Comparison of ENCODE assay signal across 34 cellular contexts in genomic region chr5:179234563-179235135, GRCh38.
DNase-seq lines count a peak whose midpoint lies in the region; ATAC-seq and TF ChIP-seq lines count a peak whose summit lies in the region.
"Had no signal": no experiment of that assay in that cellular context is flagged by ENCODE, and none has a peak within 500 bp of the region (broad histone marks: within the 10 kb centered on the region; RNA-seq: fewer than 3 reads in every experiment).

No MANE protein-coding gene starts in this region.

- no peak overlapping the region for H3K4me3 ChIP-seq in HEK293 (ENCODE audit: low read depth, low read length)
- H3K4me3 ChIP-seq in sigmoid colon = no peak overlapping the region
- H3K4me3 ChIP-seq: body of pancreas, dorsolateral prefrontal cortex, esophagus squamous epithelium, heart left ventricle, K562, lung, mucosa of descending colon had no signal

- H3K4me1 ChIP-seq in HEK293 (ENCODE audit: control insufficient read depth, insufficient read depth, low read length) = no peaks in the 10 kb centered on the region
- no peaks in the 10 kb centered on the region for H3K4me1 ChIP-seq in sigmoid colon
- H3K4me1 ChIP-seq: body of pancreas, esophagus squamous epithelium, foreskin keratinocyte, heart left ventricle had no signal

- no peaks in the 10 kb centered on the region for H3K27me3 Mint-ChIP-seq in activated CD8-positive, alpha-beta memory T cell treated with anti-CD3 and anti-CD28 coated beads, Interleukin-2, amount 10 ng/mL, durations not matched to agents 7 days and 5 days
- H3K27me3 Mint-ChIP-seq: activated CD4-positive, alpha-beta T cell treated with anti-CD3 and anti-CD28 coated beads, Interleukin-2, amount 10 ng/mL, durations not matched to agents 24 days and 14 days had no signal

- H3K36me3 Mint-ChIP-seq in activated CD8-positive, alpha-beta memory T cell treated with anti-CD3 and anti-CD28 coated beads, Interleukin-2, amount 10 ng/mL, durations not matched to agents 7 days and 5 days = no peaks in the 10 kb centered on the region
- H3K36me3 Mint-ChIP-seq: natural killer cell, T-cell had no signal

- POLR2A ChIA-PET in HEK293 (lab: Yijun Ruan, JAX) = no interaction called here

- intact Hi-C loops in sigmoid colon (cut with DNase I) = no loop called here

- TF ChIP-seq CTCF in HEK293 (tag by site-specific recombination; IDR thresholded peaks at IDR 0.05) = no peak
- no peak for TF ChIP-seq CTCF in sigmoid colon (IDR thresholded peaks at IDR 0.05)

- CTCF ChIA-PET in activated CD8-positive, alpha-beta memory T cell treated with anti-CD3 and anti-CD28 coated beads, Interleukin-2, amount 10 ng/mL, durations not matched to agents 7 days and 5 days (lab: Charles Lee) = no interaction called here
- CTCF ChIA-PET in HEK293 (lab: Yijun Ruan, JAX) = interaction anchor here (0.5 to 0.7 kb wide), 2 partner anchors 8 to 106 kb away, joined by 3 read pairs; no protein-coding TSS in a partner anchor

- H3K9me3 ChIP-seq in HEK293 (ENCODE audit: control insufficient read depth, insufficient read depth, low read depth, low read length) = no peaks in the 10 kb centered on the region
- no peaks in the 10 kb centered on the region for H3K9me3 ChIP-seq in sigmoid colon
- H3K9me3 ChIP-seq: body of pancreas, esophagus squamous epithelium had no signal

- no peak overlapping the region for H3K27ac Mint-ChIP-seq in activated CD8-positive, alpha-beta memory T cell treated with anti-CD3 and anti-CD28 coated beads, Interleukin-2, amount 10 ng/mL, durations not matched to agents 7 days and 5 days
- H3K27ac Mint-ChIP-seq: activated CD4-positive, alpha-beta T cell treated with anti-CD3 and anti-CD28 coated beads, Interleukin-2, amount 10 ng/mL, durations not matched to agents 24 days and 14 days; activated T-cell treated with anti-CD3 and anti-CD28 coated beads, Interleukin-2, amount 50 U/mL, for 72 hours; natural killer cell; T-cell had no signal

- TF ChIP-seq EP300 in sigmoid colon (IDR thresholded peaks at IDR 0.05) = no peak

- H3K36me3 ChIP-seq in HEK293 (ENCODE audit: control insufficient read depth in 2 of 2, insufficient read depth in 1 of 2, low read length in 2 of 2) (no peaks in the 10 kb centered on the region), sigmoid colon (no peaks in the 10 kb centered on the region)
- H3K36me3 ChIP-seq: esophagus squamous epithelium, heart left ventricle, WERI-Rb-1 had no signal

- H3K4me3 Mint-ChIP-seq in activated CD8-positive, alpha-beta memory T cell treated with anti-CD3 and anti-CD28 coated beads, Interleukin-2, amount 10 ng/mL, durations not matched to agents 7 days and 5 days = no peak overlapping the region
- H3K4me3 Mint-ChIP-seq: activated CD4-positive, alpha-beta T cell treated with anti-CD3 and anti-CD28 coated beads, Interleukin-2, amount 10 ng/mL, durations not matched to agents 24 days and 14 days; activated T-cell treated with anti-CD3 and anti-CD28 coated beads, Interleukin-2, amount 50 U/mL, for 72 hours; natural killer cell; T-cell had no signal

- H3K27me3 ChIP-seq in sigmoid colon = no peaks in the 10 kb centered on the region
- H3K27me3 ChIP-seq: body of pancreas, esophagus squamous epithelium, foreskin keratinocyte had no signal

- 81 to 91% methylated on average over 12 of the region's 12 CpGs for WGBS in sigmoid colon, 2 donors

- no peaks in the 10 kb centered on the region for H3K4me1 Mint-ChIP-seq in activated CD8-positive, alpha-beta memory T cell treated with anti-CD3 and anti-CD28 coated beads, Interleukin-2, amount 10 ng/mL, durations not matched to agents 7 days and 5 days
- H3K4me1 Mint-ChIP-seq: activated CD4-positive, alpha-beta T cell treated with anti-CD3 and anti-CD28 coated beads, Interleukin-2, amount 10 ng/mL, durations not matched to agents 24 days and 14 days; natural killer cell; T-cell had no signal

- H3K9me3 Mint-ChIP-seq in activated CD8-positive, alpha-beta memory T cell treated with anti-CD3 and anti-CD28 coated beads, Interleukin-2, amount 10 ng/mL, durations not matched to agents 7 days and 5 days (ENCODE audit: low read depth) = no peaks in the 10 kb centered on the region
- H3K9me3 Mint-ChIP-seq: activated T-cell treated with anti-CD3 and anti-CD28 coated beads, Interleukin-2, amount 50 U/mL, for 72 hours; natural killer cell had no signal

- DNase-seq in activated CD8-positive, alpha-beta memory T cell treated with anti-CD3 and anti-CD28 coated beads, Interleukin-2, amount 50 U/mL, for 48 hours = peak; percentile 32
- no peak for DNase-seq in activated CD8-positive, alpha-beta memory T cell treated with anti-CD3 and anti-CD28 coated beads, Interleukin-2, amount 10 ng/mL, durations not matched to agents 7 days and 5 days
- DNase-seq in left lobe of liver (ENCODE audit: low spot score) (peak; percentile 33), sigmoid colon (peak; percentile 57), NCI-H1436 (lab: John Stamatoyannopoulos, UW) (no peak)
- DNase-seq: activated CD4-positive, alpha-beta T cell treated with anti-CD3 and anti-CD28 coated beads, Interleukin-2, amount 10 ng/mL, durations not matched to agents 24 days and 14 days; activated naive CD4-positive, alpha-beta T cell treated with anti-CD3 and anti-CD28 coated beads, Interleukin-2, amount 50 U/mL, for 16 hours; activated T-cell treated with anti-CD3 and anti-CD28 coated beads, Interleukin-2, amount 50 U/mL, for 72 hours; cerebellar nuclear complex; COR-L47; DMS79 treated with DMSO at 0.1 percent for 48 hours; esophagus squamous epithelium; foreskin keratinocyte; GDM1; GOT3; natural killer cell; NCI-H1048; NCI-H1694; NCI-H446; NCI-H748 treated with DMSO at 0.1 percent for 48 hours; retina; trophoblast cell; WERI-Rb-1 had no signal

- no peak for ATAC-seq in activated CD8-positive, alpha-beta memory T cell treated with anti-CD3 and anti-CD28 coated beads, Interleukin-2, amount 10 ng/mL, durations not matched to agents 7 days and 5 days
- ATAC-seq in left lobe of liver = no peak
- ATAC-seq in GM19395 (IDR thresholded peaks at IDR 0.05; ENCODE audit: unreplicated experiment) = no peak
- no peak for ATAC-seq in GM18907 (IDR thresholded peaks at IDR 0.05; ENCODE audit: unreplicated experiment)
- ATAC-seq: activated T-cell treated with anti-CD3 and anti-CD28 coated beads, Interleukin-2, amount 50 U/mL, for 72 hours; body of pancreas; foreskin keratinocyte; heart left ventricle; K562; mucosa of descending colon; natural killer cell; T-cell had no signal

- TF ChIP-seq POLR2A in sigmoid colon (IDR thresholded peaks at IDR 0.05) = no peak

- H3K27ac ChIP-seq in HEK293 (ENCODE audit: extremely low read depth, low read depth, low read length) (no peak overlapping the region), sigmoid colon (no peak overlapping the region)
- H3K27ac ChIP-seq: body of pancreas, C4-2B, dorsolateral prefrontal cortex, esophagus squamous epithelium, foreskin keratinocyte, heart left ventricle, WERI-Rb-1 had no signal

TF ChIP-seq in HEK293, 187 proteins besides CTCF, POLR2A, EP300 and RAD21 (continues in another document):
- no peak for TF ChIP-seq ZNF114 (tag by site-specific recombination; IDR thresholded peaks at IDR 0.05)
- TF ChIP-seq ZNF518A (tag by site-specific recombination; conservative IDR thresholded peaks at IDR 0.05; ENCODE audit: low read depth) = no peak
- TF ChIP-seq ZNF747 (tag by site-specific recombination; IDR thresholded peaks at IDR 0.05) = no peak
- TF ChIP-seq MEIS1 (CRISPR knock-in tag; IDR thresholded peaks at IDR 0.05; ENCODE audit: borderline replicate concordance) = no peak
- TF ChIP-seq ZNF394 (tag by site-specific recombination; IDR thresholded peaks at IDR 0.05; ENCODE audit: borderline replicate concordance) = no peak
- TF ChIP-seq, protein P1, sequence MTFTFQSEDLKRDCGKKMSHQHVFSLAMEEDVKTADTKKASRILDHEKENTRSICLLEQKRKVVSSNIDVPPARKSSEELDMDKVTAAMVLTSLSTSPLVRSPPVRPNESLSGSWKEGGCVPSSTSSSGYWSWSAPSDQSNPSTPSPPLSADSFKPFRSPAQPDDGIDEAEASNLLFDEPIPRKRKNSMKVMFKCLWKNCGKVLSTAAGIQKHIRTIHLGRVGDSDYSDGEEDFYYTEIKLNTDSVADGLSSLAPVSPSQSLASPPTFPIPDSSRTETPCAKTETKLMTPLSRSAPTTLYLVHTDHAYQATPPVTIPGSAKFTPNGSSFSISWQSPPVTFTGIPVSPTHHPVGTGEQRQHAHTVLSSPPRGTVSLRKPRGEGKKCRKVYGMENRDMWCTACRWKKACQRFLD (tag by site-specific recombination; IDR thresholded peaks at IDR 0.05) = no peak

Comparison
In these comparisons a context has a peak if more than half of its experiments do, and no peak if none do; other contexts are left out.
1. DNase-seq: peak in activated CD8-positive, alpha-beta memory T cell treated with anti-CD3 and anti-CD28 coated beads, Interleukin-2, amount 50 U/mL, for 48 hours (single experiment), left lobe of liver (single experiment) and sigmoid colon (single experiment); none in activated CD8-positive, alpha-beta memory T cell treated with anti-CD3 and anti-CD28 coated beads, Interleukin-2, amount 10 ng/mL, durations not matched to agents 7 days and 5 days (single experiment) and NCI-H1436 (single experiment).